8 cellular contexts compared by ENCODE assay signal in the genomic region with DNA sequence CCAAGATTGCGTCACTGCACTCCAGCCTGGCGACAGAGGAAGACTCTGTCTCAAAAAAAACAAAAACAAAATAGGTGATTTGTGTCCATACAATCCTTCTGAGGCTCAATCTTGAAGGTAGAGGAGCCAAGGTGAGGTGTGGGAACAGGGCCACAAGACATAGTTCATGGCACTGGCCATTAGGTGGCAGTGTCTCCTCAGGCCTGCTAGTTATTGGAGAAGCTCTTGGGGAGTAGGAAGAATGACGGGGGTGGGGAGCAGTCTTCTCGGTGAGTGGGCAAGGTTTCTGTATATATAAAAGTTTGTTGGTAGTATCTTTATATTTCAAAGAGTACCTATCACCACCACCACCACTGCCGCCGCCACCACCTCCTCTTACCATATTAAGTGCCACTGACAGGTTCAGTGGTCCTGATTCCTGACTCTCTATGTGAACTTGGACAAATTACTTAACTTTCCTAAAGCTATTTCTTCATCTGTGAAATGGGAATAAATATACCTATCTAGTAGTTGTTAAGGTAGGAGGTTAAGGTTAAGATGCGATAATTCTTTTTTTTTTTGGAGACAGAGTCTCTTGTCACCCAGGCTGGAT. TPM values are rescaled to one million over a fixed set of nuclear protein-coding genes. Genes with fewer than 3 reads are reported as not detected.
DNase-seq lines count a peak whose midpoint lies in the region; ATAC-seq and TF ChIP-seq lines count a peak whose summit lies in the region.

No MANE protein-coding gene starts in this region.

- peaks cover 43 to 77% (median 60%) of the 10 kb centered on the region in 4 donors for H3K4me1 Mint-ChIP-seq in CD4-positive, alpha-beta memory T cell

- peaks cover 0 to 9% of the 10 kb centered on the region in 2 donors for H3K36me3 Mint-ChIP-seq in CD4-positive, alpha-beta memory T cell

- no peaks in the 10 kb centered on the region for H3K27me3 Mint-ChIP-seq in CD4-positive, alpha-beta memory T cell

- POLR2A ChIA-PET in CD4-positive, alpha-beta memory T cell (lab: Charles Lee; ENCODE audit: partially characterized antibody), result interaction anchor here (0.8 to 2.4 kb wide), 3 partner anchors 18 to 23 kb away, joined by 3 to 8 read pairs (median 4); a partner anchor contains a TSS

- TF ChIP-seq CTCF in Peyer's patch (IDR thresholded peaks at IDR 0.05), result peak; percentile 22 to 75 (median 71)

- peak; percentile 91 for ATAC-seq in GM19023 (IDR thresholded peaks at IDR 0.05; ENCODE audit: unreplicated experiment)
- peak; percentile 89 for ATAC-seq in HG03108 (IDR thresholded peaks at IDR 0.05; ENCODE audit: unreplicated experiment)

- no peak for TF ChIP-seq POLR2A in Peyer's patch (IDR thresholded peaks at IDR 0.05)

- H3K27ac ChIP-seq in CD4-positive, alpha-beta memory T cell (ENCODE audit: low read depth, low read length), result no peak overlapping the region
- H3K27ac ChIP-seq in Peyer's patch, result no peak overlapping the region

- peaks cover 56% of the 10 kb centered on the region for H3K4me1 ChIP-seq in CD4-positive, alpha-beta memory T cell (ENCODE audit: insufficient read depth, low read length)
- peaks cover 0 to 4% (median 0%) of the 10 kb centered on the region in 4 donors for H3K4me1 ChIP-seq in Peyer's patch

- no peak overlapping the region for H3K4me3 ChIP-seq in CD4-positive, alpha-beta memory T cell (ENCODE audit: low read length in 2 of 2)
- H3K4me3 ChIP-seq in Peyer's patch, result no peak overlapping the region

- peak overlapping the region in 2 of 8 donors; percentile 34 to 40 for H3K4me3 Mint-ChIP-seq in CD4-positive, alpha-beta memory T cell

- peak overlapping the region; percentile 4 to 85 (median 22) for H3K27ac Mint-ChIP-seq in CD4-positive, alpha-beta memory T cell

- no peaks in the 10 kb centered on the region for H3K9me3 Mint-ChIP-seq in CD4-positive, alpha-beta memory T cell

- no peaks in the 10 kb centered on the region for H3K27me3 ChIP-seq in CD4-positive, alpha-beta memory T cell (ENCODE audit: insufficient read depth, low read length)
- no peaks in the 10 kb centered on the region for H3K27me3 ChIP-seq in Peyer's patch

- no peaks in the 10 kb centered on the region for H3K9me3 ChIP-seq in CD4-positive, alpha-beta memory T cell (ENCODE audit: control insufficient read depth in 1 of 2, low read length in 2 of 2)
- no peaks in the 10 kb centered on the region for H3K9me3 ChIP-seq in Peyer's patch

- intact Hi-C loops in CD4-positive, alpha-beta memory T cell (cut with micrococcal nuclease), result loop anchor here (1.0 to 2.0 kb wide), 4 partner anchors 22 to 185 kb away; no protein-coding TSS in a partner anchor

- no peaks in the 10 kb centered on the region for H3K36me3 ChIP-seq in CD4-positive, alpha-beta memory T cell (ENCODE audit: insufficient read depth, low read length)
- H3K36me3 ChIP-seq in Peyer's patch, result no peaks in the 10 kb centered on the region

- DNase-seq in CD4-positive, alpha-beta memory T cell, result peak; percentile 52 to 78 (median 60)
- peak; percentile 51 to 83 (median 63) for DNase-seq in Peyer's patch
- DNase-seq in activated T-helper 9 cell treated with anti-CD3 and anti-CD28 coated beads, Interleukin-2, amount 50 U/mL, for 16 hours (ENCODE audit: low read depth), result peak; percentile 45
- peak; percentile 55 for DNase-seq in globus pallidus (ENCODE audit: low spot score)
- peak; percentile 57 for DNase-seq in putamen (ENCODE audit: low spot score)
- DNase-seq in NCI-H128 (lab: John Stamatoyannopoulos, UW; ENCODE audit: unreplicated experiment), result no peak

- CTCF ChIA-PET in CD4-positive, alpha-beta memory T cell (lab: Charles Lee; ENCODE audit: partially characterized antibody), result interaction anchor here (0.5 to 5.2 kb wide), 34 partner anchors 9 to 1717 kb away, joined by 3 to 71 read pairs (median 3); a partner anchor contains a TSS

RNA-seq across cellular contexts. Expression of a gene that starts 24.0 kb away (rescaled TPM):
- total RNA-seq in CD4-positive, alpha-beta memory T cell, result 100 to 1,000 TPM; 144 to 151 TPM
- polyA plus RNA-seq in CD4-positive, alpha-beta memory T cell, result 10 to 100 TPM; 89.8 to 93.3 TPM
- total RNA-seq in Peyer's patch, result 10 to 100 TPM; 33.7 to 63.9 (median 47.5) TPM
